12 cellular contexts compared by ENCODE assay signal in the genomic region with DNA sequence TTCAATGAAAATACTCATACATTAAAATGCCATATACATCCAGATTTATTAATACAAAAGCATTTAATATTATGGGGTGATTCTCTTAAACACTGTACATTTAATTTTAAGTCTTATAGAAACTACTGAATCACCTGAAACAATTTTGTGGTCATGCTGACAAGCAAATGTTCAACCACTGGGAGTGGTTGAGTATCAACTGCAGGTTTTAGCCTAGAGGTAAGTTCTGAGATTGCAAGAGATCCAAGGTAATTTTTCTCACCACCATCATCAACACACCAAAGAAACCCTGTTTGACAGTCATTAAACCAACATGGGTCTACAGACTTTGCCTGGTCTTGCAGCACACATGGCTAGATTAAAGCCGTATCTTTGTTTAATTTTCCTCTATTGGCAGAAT.
DNase-seq lines count a peak whose midpoint lies in the region; ATAC-seq and TF ChIP-seq lines count a peak whose summit lies in the region.
"Had no signal": no experiment of that assay in that cellular context is flagged by ENCODE, and none has a peak within 500 bp of the region (broad histone marks: within the 10 kb centered on the region; RNA-seq: fewer than 3 reads in every experiment).

No MANE protein-coding gene starts in this region.

- DNase-seq in fibroblast of the aortic adventitia (ENCODE audit: low read depth), result no peak
- no peak for DNase-seq in activated effector memory CD4-positive, alpha-beta T cell treated with Interleukin-2 at 50 U/mL for 16 hours
- no peak for DNase-seq in midbrain (lab: John Stamatoyannopoulos, UW)
- no peak for DNase-seq in dedifferentiated amniotic fluid mesenchymal stem cell (ENCODE audit: extremely low spot score)
- DNase-seq: DND-41; effector CD8-positive, alpha-beta T cell; HCEC 1CT; KBM-7 had no signal

- no peak overlapping the region for H3K4me3 ChIP-seq in fibroblast of the aortic adventitia (ENCODE audit: low read depth, low read length)

- TF ChIP-seq CTCF in fibroblast of the aortic adventitia (IDR thresholded peaks at IDR 0.05; ENCODE audit: insufficient read depth, low read length), result peak; percentile 15

- peak; percentile 90 for ATAC-seq in GM18508 (IDR thresholded peaks at IDR 0.05; ENCODE audit: insufficient read depth, unreplicated experiment)
- ATAC-seq in GM21381 (IDR thresholded peaks at IDR 0.05; ENCODE audit: unreplicated experiment), result peak; percentile 83
- peak; percentile 75 for ATAC-seq in HG03469 (IDR thresholded peaks at IDR 0.05; ENCODE audit: unreplicated experiment)
- ATAC-seq: natural killer cell treated with Interleukin-12 subunit alpha and Interleukin-12 subunit beta and Interleukin-15 and Interleukin-18, amount 100 ng/mL, for 72 hours had no signal
